ENCODE assay signal across 26 cellular contexts in the genomic region with DNA sequence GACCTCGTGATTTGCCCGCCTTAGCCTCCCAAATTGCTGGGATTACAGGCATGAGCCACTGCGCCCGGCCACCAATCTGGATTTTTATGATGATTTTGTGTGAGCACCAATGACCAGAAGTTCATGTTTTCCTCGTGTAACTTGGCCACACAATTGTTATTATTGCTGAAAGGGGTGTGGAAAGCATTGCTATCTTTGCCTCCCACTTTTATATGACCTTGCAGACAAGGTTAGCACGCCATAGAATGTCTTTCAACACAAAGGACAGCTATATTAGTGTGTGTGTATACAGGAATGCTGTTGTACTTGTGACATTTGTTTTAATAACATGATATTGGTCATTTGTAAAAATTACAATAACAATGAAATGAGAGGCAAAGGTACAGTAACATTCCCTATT.
"Had no signal": no experiment of that assay in that cellular context is flagged by ENCODE, and none has a peak within 500 bp of the region (broad histone marks: within the 10 kb centered on the region; RNA-seq: fewer than 3 reads in every experiment).

No MANE protein-coding gene starts in this region.

- H3K36me3 Mint-ChIP-seq: brain had no signal

- H3K27ac Mint-ChIP-seq: activated CD4-positive, alpha-beta memory T cell treated with anti-CD3 and anti-CD28 coated beads, Interleukin-2, amount 10 ng/mL, durations not matched to agents 7 days and 5 days; activated CD4-positive, alpha-beta T cell treated with anti-CD3 and anti-CD28 coated beads, Interleukin-2, amount 10 ng/mL, durations not matched to agents 7 days and 5 days; activated naive CD4-positive, alpha-beta T cell treated with anti-CD3 and anti-CD28 coated beads, Interleukin-2, amount 10 ng/mL, durations not matched to agents 7 days and 5 days; activated naive CD4-positive, alpha-beta T cell treated with anti-CD3 and anti-CD28 coated beads, Interleukin-2, amount 50 U/mL, for 72 hours; activated naive CD8-positive, alpha-beta T cell treated with anti-CD3 and anti-CD28 coated beads, Interleukin-2, amount 10 ng/mL, durations not matched to agents 7 days and 5 days; activated T-cell treated with anti-CD3 and anti-CD28 coated beads, Interleukin-2, amount 50 U/mL, for 24 hours; activated T-cell treated with anti-CD3 and anti-CD28 coated beads, Interleukin-2, amount 50 U/mL, for 72 hours; brain; dendritic cell treated with granulocyte-macrophage colony-stimulating factor and Interleukin-4, amounts not matched to agents 40 ng/mL and 50 ng/mL, for 4 days; endodermal cell; WTC11 had no signal

- H3K4me3 ChIP-seq: ascending aorta, coronary artery, dorsolateral prefrontal cortex had no signal

- H3K27me3 ChIP-seq: ascending aorta, dorsolateral prefrontal cortex had no signal

- H3K4me1 Mint-ChIP-seq: endodermal cell, WTC11 had no signal

- H3K4me3 Mint-ChIP-seq: activated CD4-positive, alpha-beta memory T cell treated with anti-CD3 and anti-CD28 coated beads, Interleukin-2, amount 10 ng/mL, durations not matched to agents 7 days and 5 days; activated CD4-positive, alpha-beta T cell treated with anti-CD3 and anti-CD28 coated beads, Interleukin-2, amount 10 ng/mL, durations not matched to agents 7 days and 5 days; activated naive CD4-positive, alpha-beta T cell treated with anti-CD3 and anti-CD28 coated beads, Interleukin-2, amount 10 ng/mL, durations not matched to agents 7 days and 5 days; activated naive CD8-positive, alpha-beta T cell treated with anti-CD3 and anti-CD28 coated beads, Interleukin-2, amount 10 ng/mL, durations not matched to agents 7 days and 5 days; activated T-cell treated with anti-CD3 and anti-CD28 coated beads, Interleukin-2, amount 50 U/mL, for 24 hours; activated T-cell treated with anti-CD3 and anti-CD28 coated beads, Interleukin-2, amount 50 U/mL, for 72 hours; brain; dendritic cell treated with granulocyte-macrophage colony-stimulating factor and Interleukin-4, amounts not matched to agents 40 ng/mL and 50 ng/mL, for 4 days; endodermal cell; WTC11 had no signal

- H3K4me1 ChIP-seq: ascending aorta had no signal

- H3K36me3 ChIP-seq: ascending aorta had no signal

- DNase-seq: activated CD4-positive, alpha-beta memory T cell treated with anti-CD3 and anti-CD28 coated beads, Interleukin-2, amount 10 ng/mL, durations not matched to agents 7 days and 5 days; activated CD4-positive, alpha-beta T cell treated with anti-CD3 and anti-CD28 coated beads for 1 hour; activated CD4-positive, alpha-beta T cell treated with anti-CD3 and anti-CD28 coated beads for 4 hours; activated CD4-positive, alpha-beta T cell treated with anti-CD3 and anti-CD28 coated beads, Interleukin-2, amount 10 ng/mL, durations not matched to agents 7 days and 5 days; activated CD4-positive, alpha-beta T cell treated with anti-CD3 and anti-CD28 coated beads, Interleukin-2, amount 50 U/mL, for 4 hours; activated CD8-positive, alpha-beta memory T cell treated with anti-CD3 and anti-CD28 coated beads, Interleukin-2, amount 50 U/mL, for 48 hours; activated gamma-delta T cell; activated naive CD4-positive, alpha-beta T cell; activated naive CD4-positive, alpha-beta T cell treated with anti-CD3 and anti-CD28 coated beads, Interleukin-2, amount 10 ng/mL, durations not matched to agents 7 days and 5 days; activated naive CD8-positive, alpha-beta T cell treated with anti-CD3 and anti-CD28 coated beads, Interleukin-2, amount 10 ng/mL, durations not matched to agents 7 days and 5 days; activated T-cell treated with anti-CD3 and anti-CD28 coated beads for 4 hours; activated T-cell treated with anti-CD3 and anti-CD28 coated beads, Interleukin-2, amount 50 U/mL, for 24 hours; activated T-cell treated with anti-CD3 and anti-CD28 coated beads, Interleukin-2, amount 50 U/mL, for 72 hours; dorsolateral prefrontal cortex; effector memory CD4-positive, alpha-beta T cell; foreskin fibroblast; head of caudate nucleus; T-helper 2 cell had no signal

- H3K27ac ChIP-seq: ascending aorta, coronary artery, dorsolateral prefrontal cortex had no signal

- H3K27me3 Mint-ChIP-seq: activated T-cell treated with anti-CD3 and anti-CD28 coated beads, Interleukin-2, amount 50 U/mL, for 24 hours had no signal

- H3K9me3 ChIP-seq: ascending aorta had no signal

- ATAC-seq: activated naive CD4-positive, alpha-beta T cell treated with anti-CD3 and anti-CD28 coated beads, Interleukin-2, amount 50 U/mL, for 72 hours; activated T-cell treated with anti-CD3 and anti-CD28 coated beads, Interleukin-2, amount 50 U/mL, for 72 hours; esophagus mucosa; WTC11 had no signal
